ENCODE assay signal across 8 cellular contexts in the genomic region with DNA sequence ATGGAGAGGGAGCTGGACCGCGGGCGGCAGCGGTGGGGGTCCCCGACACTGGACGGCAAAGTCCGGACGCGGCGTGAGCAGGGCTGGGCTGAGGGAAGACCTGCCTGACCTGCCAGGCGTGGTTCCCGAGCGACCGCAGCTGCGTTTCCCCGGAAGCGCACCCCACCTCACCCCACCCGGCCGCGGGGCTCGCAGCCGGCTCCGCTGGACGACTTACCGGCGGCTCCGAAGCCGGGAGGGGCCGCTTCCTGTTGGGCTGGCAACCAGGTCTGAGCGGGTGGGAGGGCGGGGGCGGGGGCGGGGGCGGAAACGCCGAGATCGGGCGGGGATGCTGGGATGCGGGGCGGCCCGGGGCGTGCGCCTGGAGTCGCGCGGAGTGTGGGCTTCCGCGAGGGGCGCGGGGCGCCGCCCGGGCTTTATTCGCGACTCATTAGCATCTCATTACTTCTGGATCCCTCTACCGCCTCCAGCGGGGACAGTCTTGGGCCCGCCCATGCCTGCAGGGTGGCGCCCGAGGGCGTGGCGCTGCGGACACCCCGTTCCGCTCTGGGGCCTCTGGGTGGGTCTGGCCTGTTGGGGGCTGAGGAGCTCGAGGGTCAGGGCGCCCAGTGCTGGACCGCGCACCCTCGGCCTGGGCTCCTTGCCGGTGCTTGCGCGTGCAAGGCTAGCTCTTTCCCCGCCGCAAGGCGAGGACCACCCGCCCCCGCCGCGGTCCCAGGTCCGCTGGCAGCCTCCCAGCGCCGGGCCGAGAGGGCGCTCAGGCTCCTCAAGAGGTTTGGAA. TPM values are rescaled to one million over a fixed set of nuclear protein-coding genes. Genes with fewer than 3 reads are reported as not detected.
DNase-seq lines count a peak whose midpoint lies in the region; ATAC-seq and TF ChIP-seq lines count a peak whose summit lies in the region.

A gene with protein sequence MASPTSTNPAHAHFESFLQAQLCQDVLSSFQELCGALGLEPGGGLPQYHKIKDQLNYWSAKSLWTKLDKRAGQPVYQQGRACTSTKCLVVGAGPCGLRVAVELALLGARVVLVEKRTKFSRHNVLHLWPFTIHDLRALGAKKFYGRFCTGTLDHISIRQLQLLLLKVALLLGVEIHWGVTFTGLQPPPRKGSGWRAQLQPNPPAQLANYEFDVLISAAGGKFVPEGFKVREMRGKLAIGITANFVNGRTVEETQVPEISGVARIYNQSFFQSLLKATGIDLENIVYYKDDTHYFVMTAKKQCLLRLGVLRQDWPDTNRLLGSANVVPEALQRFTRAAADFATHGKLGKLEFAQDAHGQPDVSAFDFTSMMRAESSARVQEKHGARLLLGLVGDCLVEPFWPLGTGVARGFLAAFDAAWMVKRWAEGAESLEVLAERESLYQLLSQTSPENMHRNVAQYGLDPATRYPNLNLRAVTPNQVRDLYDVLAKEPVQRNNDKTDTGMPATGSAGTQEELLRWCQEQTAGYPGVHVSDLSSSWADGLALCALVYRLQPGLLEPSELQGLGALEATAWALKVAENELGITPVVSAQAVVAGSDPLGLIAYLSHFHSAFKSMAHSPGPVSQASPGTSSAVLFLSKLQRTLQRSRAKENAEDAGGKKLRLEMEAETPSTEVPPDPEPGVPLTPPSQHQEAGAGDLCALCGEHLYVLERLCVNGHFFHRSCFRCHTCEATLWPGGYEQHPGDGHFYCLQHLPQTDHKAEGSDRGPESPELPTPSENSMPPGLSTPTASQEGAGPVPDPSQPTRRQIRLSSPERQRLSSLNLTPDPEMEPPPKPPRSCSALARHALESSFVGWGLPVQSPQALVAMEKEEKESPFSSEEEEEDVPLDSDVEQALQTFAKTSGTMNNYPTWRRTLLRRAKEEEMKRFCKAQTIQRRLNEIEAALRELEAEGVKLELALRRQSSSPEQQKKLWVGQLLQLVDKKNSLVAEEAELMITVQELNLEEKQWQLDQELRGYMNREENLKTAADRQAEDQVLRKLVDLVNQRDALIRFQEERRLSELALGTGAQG (minus strand): TSS at position 271 of the 781 bp plus-strand sequence. CDS start 1,576 bp downstream, outside the sequence.

- no peaks in the 10 kb centered on the region for H3K9me3 ChIP-seq in adrenal gland (replicated peaks in 1 of 3)
- H3K9me3 ChIP-seq in left ventricle myocardium inferior (replicated peaks), result no peaks in the 10 kb centered on the region

- WGBS in adrenal gland, 4 donors, result 0 to 1% (median 0%) methylated on average over 6 to 85 of the region's 85 CpGs

- DNase-seq in SW480 (ENCODE audit: low spot score) (peak; percentile 71), adrenal gland (peak in 6 of 7 donors; percentile 51 to 75 (median 58)), left ventricle myocardium inferior (peak; percentile 73), pulmonary artery endothelial cell (ENCODE audit: low read depth, low spot score) (no peak), superior temporal gyrus (ENCODE audit: extremely low spot score) (no peak)

- no peaks in the 10 kb centered on the region for H3K27me3 ChIP-seq in KMS-11 (ENCODE audit: insufficient read depth, low read depth)
- no peaks in the 10 kb centered on the region for H3K27me3 ChIP-seq in adrenal gland
- no peaks in the 10 kb centered on the region for H3K27me3 ChIP-seq in left ventricle myocardium inferior (ENCODE audit: low read depth)

- intact Hi-C loops in adrenal gland (cut with DNase I) (no loop called here), left ventricle myocardium inferior (cut with micrococcal nuclease) (no loop called here)

- H3K9ac ChIP-seq in KMS-11, result peak within 1 kb of the TSS; percentile 25; the same call in 1 of the 2 replicates

- H3K4me1 ChIP-seq in KMS-11 (ENCODE audit: low read depth, poor library complexity, severe bottlenecking) (peaks cover 42% of the 10 kb centered on the region), adrenal gland (replicated peaks in 1 of 2) (peaks cover 15 to 34% of the 10 kb centered on the region in 2 donors), left ventricle myocardium inferior (peaks cover 45% of the 10 kb centered on the region)

- H3K36me3 ChIP-seq in KMS-11 (ENCODE audit: insufficient read depth), result no peaks in the 10 kb centered on the region
- H3K36me3 ChIP-seq in adrenal gland (replicated peaks in 1 of 2), result no peaks in the 10 kb centered on the region
- no peaks in the 10 kb centered on the region for H3K36me3 ChIP-seq in left ventricle myocardium inferior

- peak in 1 of 2 donors; percentile 2 for TF ChIP-seq POLR2A in adrenal gland (IDR thresholded peaks at IDR 0.05)

- H3K27ac ChIP-seq in KMS-11, result no peak within 1 kb of the TSS
- peak within 1 kb of the TSS in 4 of 5 donors; percentile 29 to 83 (median 48) for H3K27ac ChIP-seq in adrenal gland
- H3K27ac ChIP-seq in left ventricle myocardium inferior (replicated peaks), result peak within 1 kb of the TSS; percentile 78

- peak within 1 kb of the TSS; percentile 38 for H2AFZ ChIP-seq in KMS-11 (ENCODE audit: low read depth)

- peak within 1 kb of the TSS; percentile 82 for H3K4me2 ChIP-seq in KMS-11

- H4K20me1 ChIP-seq in KMS-11 (ENCODE audit: insufficient read depth), result no peaks in the 10 kb centered on the region

- TF ChIP-seq CTCF in KMS-11 (conservative IDR thresholded peaks at IDR 0.05; ENCODE audit: low read depth, low read length) (no peak), adrenal gland (IDR thresholded peaks at IDR 0.05) (peak in 3 of 6 experiments; percentile 20 to 42 (median 36)), left ventricle myocardium inferior (IDR thresholded peaks at IDR 0.05; ENCODE audit: borderline replicate concordance) (peak; percentile 56)

- peak; percentile 55 for ATAC-seq in GM21737 (IDR thresholded peaks at IDR 0.05; ENCODE audit: unreplicated experiment)

- no peaks in the 10 kb centered on the region for H3K79me2 ChIP-seq in KMS-11 (ENCODE audit: insufficient read depth, low read depth)

- H3K4me3 ChIP-seq in GM08714 (ENCODE audit: low read length), result peak within 1 kb of the TSS; percentile 90
- H3K4me3 ChIP-seq in KMS-11 (IDR thresholded peaks at IDR 0.05; ENCODE audit: insufficient read depth, low read depth, low read length), result no peak within 1 kb of the TSS
- peak within 1 kb of the TSS in 2 of 4 donors; percentile 39 to 84 for H3K4me3 ChIP-seq in adrenal gland
- H3K4me3 ChIP-seq in left ventricle myocardium inferior, result peak within 1 kb of the TSS; percentile 84

RNA-seq across cellular contexts. Expression of the gene that starts here (rescaled TPM):
- total RNA-seq in adrenal gland (10 to 100 TPM in 4 of 8 donors, 1 to 10 TPM in 4; 3.8 to 16.7 (median 10.4) TPM), left ventricle myocardium inferior (5.6 TPM), pulmonary artery endothelial cell (28.1 and 38.8 TPM in 2 replicates)
- 10 to 100 TPM in 2 of 3 donors, 1 to 10 TPM in 1; 3.7 to 99.9 (median 35.2) TPM for polyA plus RNA-seq in adrenal gland

Comparison
In these comparisons a context has a peak if more than half of its experiments do, and no peak if none do; other contexts are left out.
1. DNase-seq: peak in SW480 (single experiment), adrenal gland (6 of 7) and left ventricle myocardium inferior (single experiment); none in pulmonary artery endothelial cell (single experiment) and superior temporal gyrus (single experiment).